In genomic region chr10:79070091-79070610, GRCh38 we compare ENCODE assay signal across 9 cellular contexts. TPM values are rescaled to one million over a fixed set of nuclear protein-coding genes. Genes with fewer than 3 reads are reported as not detected.
DNase-seq lines count a peak whose midpoint lies in the region; FAIRE-seq lines count a peak whose summit lies in the region.
"Had no signal": no experiment of that assay in that cellular context is flagged by ENCODE, and none has a peak within 500 bp of the region (broad histone marks: within the 10 kb centered on the region; RNA-seq: fewer than 3 reads in every experiment).

No MANE protein-coding gene starts in this region.

- H3K4me1 ChIP-seq in neuron (ENCODE audit: insufficient read depth, low read length) = peaks cover 27% of the 10 kb centered on the region

- no peak overlapping the region for H2AFZ ChIP-seq in neuron (ENCODE audit: low read depth, low read length)

- DNase-seq in NCI-H1417 (lab: John Stamatoyannopoulos, UW) (peak in 2 of 3 experiments; percentile 45 to 55), NCI-H1417 treated with DMSO at 0.1 percent for 48 hours (lab: John Stamatoyannopoulos, UW) (no peak), frontal cortex (ENCODE audit: low spot score in 2 of 2) (peak; percentile 49 to 67), CD1c-positive myeloid dendritic cell (ENCODE audit: extremely low spot score) (no peak), NCI-H2171 treated with DMSO at 0.1 percent for 48 hours (lab: John Stamatoyannopoulos, UW) (no peak), KBM-7 (no peak)
- no peak for DNase-seq in activated CD4-positive, alpha-beta memory T cell treated with anti-CD3 and anti-CD28 coated beads for 36 hours

- peak overlapping the region; percentile 18 for H3K27ac Mint-ChIP-seq in activated CD4-positive, alpha-beta memory T cell treated with anti-CD3 and anti-CD28 coated beads for 36 hours

- no peaks in the 10 kb centered on the region for H3K27me3 Mint-ChIP-seq in activated CD4-positive, alpha-beta memory T cell treated with anti-CD3 and anti-CD28 coated beads for 36 hours

- H3K4me3 Mint-ChIP-seq in activated CD4-positive, alpha-beta memory T cell treated with anti-CD3 and anti-CD28 coated beads for 36 hours = peak overlapping the region; percentile 89

- H3K36me3 ChIP-seq in neuron (ENCODE audit: insufficient read depth, low read length) = no peaks in the 10 kb centered on the region

- POLR2A ChIA-PET in activated CD4-positive, alpha-beta memory T cell treated with anti-CD3 and anti-CD28 coated beads for 36 hours (lab: Charles Lee) = interaction anchor here (1.5 kb wide), 1 partner anchor 24 kb away, joined by 3 read pairs; no protein-coding TSS in a partner anchor

- intact Hi-C loops in activated CD4-positive, alpha-beta memory T cell treated with anti-CD3 and anti-CD28 coated beads for 36 hours (cut with micrococcal nuclease) = no loop called here

- H3K9me3 Mint-ChIP-seq in activated CD4-positive, alpha-beta memory T cell treated with anti-CD3 and anti-CD28 coated beads for 36 hours = no peaks in the 10 kb centered on the region
- H3K9me3 Mint-ChIP-seq: activated naive CD4-positive, alpha-beta T cell treated with anti-CD3 and anti-CD28 coated beads, Interleukin-2, amount 50 U/mL, for 72 hours had no signal

- no peaks in the 10 kb centered on the region for H3K36me3 Mint-ChIP-seq in activated CD4-positive, alpha-beta memory T cell treated with anti-CD3 and anti-CD28 coated beads for 36 hours
- H3K36me3 Mint-ChIP-seq: activated naive CD4-positive, alpha-beta T cell treated with anti-CD3 and anti-CD28 coated beads, Interleukin-2, amount 50 U/mL, for 72 hours had no signal

- CTCF ChIA-PET in activated CD4-positive, alpha-beta memory T cell treated with anti-CD3 and anti-CD28 coated beads for 36 hours (lab: Charles Lee) = interaction anchor here (1.9 kb wide), 1 partner anchor 126 kb away, joined by 7 read pairs; no protein-coding TSS in a partner anchor

- in situ Hi-C loops in KBM-7 (cut with MboI; ENCODE audit: low pct_unique_long_range_greater_than_20kb, low sequenced_read_pairs) = no loop called here

- H3K9me3 ChIP-seq in neuron (ENCODE audit: low read length) = no peaks in the 10 kb centered on the region

- no peaks in the 10 kb centered on the region for H3K27me3 ChIP-seq in neuron (ENCODE audit: insufficient read depth, low read length)

- peaks cover 22% of the 10 kb centered on the region for H3K4me1 Mint-ChIP-seq in activated CD4-positive, alpha-beta memory T cell treated with anti-CD3 and anti-CD28 coated beads for 36 hours (ENCODE audit: low read depth)

- FAIRE-seq in frontal cortex (lab: Jason Lieb, UNC) = no peak

- peak overlapping the region; percentile 97 for H3K4me3 ChIP-seq in neuron (ENCODE audit: low read length)

RNA-seq across cellular contexts. Expression of gene ZMIZ1, which starts 1.4 kb away (rescaled TPM):
- 10 to 100 TPM; 28.5 to 29.2 TPM for total RNA-seq in activated CD4-positive, alpha-beta memory T cell treated with anti-CD3 and anti-CD28 coated beads for 36 hours
- 19.6 TPM for total RNA-seq in frontal cortex

Comparison
In these comparisons a context has a peak if more than half of its experiments do, and no peak if none do; other contexts are left out.
1. DNase-seq: peak in NCI-H1417 (2 of 3) and frontal cortex (2 of 2); none in NCI-H1417 treated with DMSO at 0.1 percent for 48 hours (single experiment), activated CD4-positive, alpha-beta memory T cell treated with anti-CD3 and anti-CD28 coated beads for 36 hours (single experiment), CD1c-positive myeloid dendritic cell (single experiment), NCI-H2171 treated with DMSO at 0.1 percent for 48 hours (single experiment) and KBM-7 (single experiment).